In the genomic region with DNA sequence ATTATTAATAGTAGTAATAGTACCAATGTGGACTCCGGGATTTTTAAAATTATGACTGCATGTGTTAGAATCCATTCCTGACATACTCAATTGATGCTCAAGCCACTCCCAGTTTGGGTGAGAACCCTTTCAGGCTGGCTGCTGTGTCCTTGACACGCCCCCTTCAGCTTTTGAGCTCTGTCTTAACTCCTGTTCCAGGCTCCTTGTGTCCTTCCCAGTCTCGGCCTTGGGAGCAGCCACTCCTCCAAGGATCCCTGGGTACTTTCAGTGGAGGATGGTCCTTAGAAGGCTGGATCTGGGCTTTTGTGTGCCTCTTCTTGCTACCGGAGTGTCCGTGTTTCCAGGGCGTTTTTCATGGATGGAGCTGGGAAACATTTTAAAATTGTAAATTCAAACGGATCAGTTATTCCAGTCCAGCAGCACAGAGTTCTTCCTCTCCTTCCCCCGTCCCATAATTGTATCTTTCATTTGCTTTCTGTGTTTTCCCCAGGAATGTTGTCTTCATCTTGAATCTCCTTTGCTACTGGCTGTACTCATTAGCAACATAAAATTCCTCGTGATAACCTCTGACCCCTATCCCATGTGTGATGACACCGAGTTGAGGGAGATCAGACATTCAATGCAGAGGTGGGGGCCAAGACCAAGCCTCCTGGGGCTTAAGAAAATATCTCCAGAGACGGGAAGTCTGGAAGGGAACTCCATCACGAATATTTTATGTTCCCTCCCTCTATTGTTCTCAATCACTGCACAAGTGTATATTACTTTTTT, we compare ENCODE assay signal across 8 cellular contexts. TPM values are rescaled to one million over a fixed set of nuclear protein-coding genes. Genes with fewer than 3 reads are reported as not detected.
DNase-seq lines count a peak whose midpoint lies in the region; ATAC-seq, FAIRE-seq and TF ChIP-seq lines count a peak whose summit lies in the region.

No MANE protein-coding gene starts in this region.

- H3K9me3 ChIP-seq in A549 (no peaks in the 10 kb centered on the region), HUES48 (ENCODE audit: control insufficient read depth, insufficient read depth, low read length) (no peaks in the 10 kb centered on the region), mononuclear cell (ENCODE audit: low read depth, low read length) (no peaks in the 10 kb centered on the region)

- H3K27me3 ChIP-seq in HUES48 (ENCODE audit: control insufficient read depth, insufficient read depth, low read length) = no peaks in the 10 kb centered on the region
- no peaks in the 10 kb centered on the region for H3K27me3 ChIP-seq in brain microvascular endothelial cell (replicated peaks)
- H3K27me3 ChIP-seq in mononuclear cell (ENCODE audit: insufficient read depth, low read length) = no peaks in the 10 kb centered on the region

- TF ChIP-seq EP300 in A549 (IDR thresholded peaks at IDR 0.05) = no peak

- DNase-seq in A549 (ENCODE audit: low read depth in 1 of 2, low spot score in 1 of 2) (peak in 1 of 2 experiments; percentile 47), brain microvascular endothelial cell (no peak), 8988T (no peak)

- no peak for TF ChIP-seq CTCF in A549 (IDR thresholded peaks at IDR 0.05)
- TF ChIP-seq CTCF in brain microvascular endothelial cell (IDR thresholded peaks at IDR 0.05; ENCODE audit: low read depth, low read length, missing control alignments) = no peak

- no peak for TF ChIP-seq POLR2A in A549 (IDR thresholded peaks at IDR 0.05; ENCODE audit: low read length)

- H3K36me3 ChIP-seq in HUES48 (ENCODE audit: control insufficient read depth, insufficient read depth, low read length) = 0 out of 2 replicates have a peak, but pooled peaks cover 9% of the 10 kb centered on the region
- no peaks in the 10 kb centered on the region for H3K36me3 ChIP-seq in brain microvascular endothelial cell (replicated peaks)

- H3K9ac ChIP-seq in HUES48 (ENCODE audit: low read depth, low read length) = no peak overlapping the region

- H3K27ac ChIP-seq in A549 (peak overlapping the region; percentile 87 to 94; a peak in 5 of 6 replicates), HUES48 (ENCODE audit: low read depth, low read length) (no peak overlapping the region), brain microvascular endothelial cell (peak overlapping the region; percentile 29)

- no peak for TF ChIP-seq RAD21 in A549 (conservative IDR thresholded peaks at IDR 0.05 in 1 of 2, IDR thresholded peaks at IDR 0.05 in 1 of 2)

- CTCF ChIA-PET in A549 (lab: Yijun Ruan, JAX) = interaction anchor here (1.0 to 2.7 kb wide), 6 partner anchors 11 to 244 kb away, joined by 3 to 15 read pairs (median 6); a partner anchor contains a TSS

- in situ Hi-C loops in brain microvascular endothelial cell (cut with HindIII; ENCODE audit: low pct_ligation_motif_present, low sequenced_read_pairs) = no loop called here

- 75% methylated on average over 12 of the region's 12 CpGs for WGBS in A549 (ENCODE audit: missing lambda C conversion rate)

- POLR2A ChIA-PET in A549 (lab: Yijun Ruan, JAX) = interaction anchor here (0.8 to 1.7 kb wide), 7 partner anchors 9 to 350 kb away, joined by 3 to 25 read pairs (median 5); a partner anchor contains a TSS

- ATAC-seq in A549 = peak; percentile 14 to 30; a peak in 3 of 6 replicates
- no peak for ATAC-seq in GM18502 (IDR thresholded peaks at IDR 0.05; ENCODE audit: poor library complexity, unreplicated experiment)
- ATAC-seq in GM21447 (IDR thresholded peaks at IDR 0.05; ENCODE audit: unreplicated experiment) = no peak
- ATAC-seq in GM18861 (IDR thresholded peaks at IDR 0.05; ENCODE audit: unreplicated experiment) = no peak

- H3K4me3 ChIP-seq in A549 = peak overlapping the region; percentile 100
- H3K4me3 ChIP-seq in HUES48 (ENCODE audit: low read depth, low read length) = 0 out of 2 replicates have a peak overlapping the region, but pooled peaks have one; percentile 71
- H3K4me3 ChIP-seq in brain microvascular endothelial cell (ENCODE audit: low read depth, low read length) = peak overlapping the region; percentile 53
- H3K4me3 ChIP-seq in mononuclear cell (ENCODE audit: low read length) = peak overlapping the region; percentile 38

- peaks cover 16% of the 10 kb centered on the region; the same call in 2 of the 3 replicates for H3K4me1 ChIP-seq in A549
- H3K4me1 ChIP-seq in HUES48 (ENCODE audit: control insufficient read depth, insufficient read depth, low read length) = peaks cover 10% of the 10 kb centered on the region; the same call in 1 of the 2 replicates
- H3K4me1 ChIP-seq in mononuclear cell (ENCODE audit: insufficient read depth, low read length) = peaks cover 30% of the 10 kb centered on the region

- FAIRE-seq in A549 (lab: Jason Lieb, UNC) = no peak

- H3K4me2 ChIP-seq in A549 = peak overlapping the region; percentile 93

TF ChIP-seq in A549, 52 proteins besides CTCF, POLR2A, EP300 and RAD21:
- TF ChIP-seq EHF (CRISPR knock-in tag; IDR thresholded peaks at IDR 0.05) (no peak), FOSB (CRISPR knock-in tag; IDR thresholded peaks at IDR 0.05) (no peak), HOXA7 (CRISPR knock-in tag; IDR thresholded peaks at IDR 0.05) (no peak), RARB (CRISPR knock-in tag; IDR thresholded peaks at IDR 0.05) (no peak), JUN (IDR thresholded peaks at IDR 0.05) (no peak), HDAC2 (IDR thresholded peaks at IDR 0.05) (no peak)
- TF ChIP-seq, protein P1, sequence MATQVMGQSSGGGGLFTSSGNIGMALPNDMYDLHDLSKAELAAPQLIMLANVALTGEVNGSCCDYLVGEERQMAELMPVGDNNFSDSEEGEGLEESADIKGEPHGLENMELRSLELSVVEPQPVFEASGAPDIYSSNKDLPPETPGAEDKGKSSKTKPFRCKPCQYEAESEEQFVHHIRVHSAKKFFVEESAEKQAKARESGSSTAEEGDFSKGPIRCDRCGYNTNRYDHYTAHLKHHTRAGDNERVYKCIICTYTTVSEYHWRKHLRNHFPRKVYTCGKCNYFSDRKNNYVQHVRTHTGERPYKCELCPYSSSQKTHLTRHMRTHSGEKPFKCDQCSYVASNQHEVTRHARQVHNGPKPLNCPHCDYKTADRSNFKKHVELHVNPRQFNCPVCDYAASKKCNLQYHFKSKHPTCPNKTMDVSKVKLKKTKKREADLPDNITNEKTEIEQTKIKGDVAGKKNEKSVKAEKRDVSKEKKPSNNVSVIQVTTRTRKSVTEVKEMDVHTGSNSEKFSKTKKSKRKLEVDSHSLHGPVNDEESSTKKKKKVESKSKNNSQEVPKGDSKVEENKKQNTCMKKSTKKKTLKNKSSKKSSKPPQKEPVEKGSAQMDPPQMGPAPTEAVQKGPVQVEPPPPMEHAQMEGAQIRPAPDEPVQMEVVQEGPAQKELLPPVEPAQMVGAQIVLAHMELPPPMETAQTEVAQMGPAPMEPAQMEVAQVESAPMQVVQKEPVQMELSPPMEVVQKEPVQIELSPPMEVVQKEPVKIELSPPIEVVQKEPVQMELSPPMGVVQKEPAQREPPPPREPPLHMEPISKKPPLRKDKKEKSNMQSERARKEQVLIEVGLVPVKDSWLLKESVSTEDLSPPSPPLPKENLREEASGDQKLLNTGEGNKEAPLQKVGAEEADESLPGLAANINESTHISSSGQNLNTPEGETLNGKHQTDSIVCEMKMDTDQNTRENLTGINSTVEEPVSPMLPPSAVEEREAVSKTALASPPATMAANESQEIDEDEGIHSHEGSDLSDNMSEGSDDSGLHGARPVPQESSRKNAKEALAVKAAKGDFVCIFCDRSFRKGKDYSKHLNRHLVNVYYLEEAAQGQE (IDR thresholded peaks at IDR 0.05) = no peak
- TF ChIP-seq, protein P2, sequence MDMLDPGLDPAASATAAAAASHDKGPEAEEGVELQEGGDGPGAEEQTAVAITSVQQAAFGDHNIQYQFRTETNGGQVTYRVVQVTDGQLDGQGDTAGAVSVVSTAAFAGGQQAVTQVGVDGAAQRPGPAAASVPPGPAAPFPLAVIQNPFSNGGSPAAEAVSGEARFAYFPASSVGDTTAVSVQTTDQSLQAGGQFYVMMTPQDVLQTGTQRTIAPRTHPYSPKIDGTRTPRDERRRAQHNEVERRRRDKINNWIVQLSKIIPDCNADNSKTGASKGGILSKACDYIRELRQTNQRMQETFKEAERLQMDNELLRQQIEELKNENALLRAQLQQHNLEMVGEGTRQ (IDR thresholded peaks at IDR 0.05) = no peak
- TF ChIP-seq, protein P3, sequence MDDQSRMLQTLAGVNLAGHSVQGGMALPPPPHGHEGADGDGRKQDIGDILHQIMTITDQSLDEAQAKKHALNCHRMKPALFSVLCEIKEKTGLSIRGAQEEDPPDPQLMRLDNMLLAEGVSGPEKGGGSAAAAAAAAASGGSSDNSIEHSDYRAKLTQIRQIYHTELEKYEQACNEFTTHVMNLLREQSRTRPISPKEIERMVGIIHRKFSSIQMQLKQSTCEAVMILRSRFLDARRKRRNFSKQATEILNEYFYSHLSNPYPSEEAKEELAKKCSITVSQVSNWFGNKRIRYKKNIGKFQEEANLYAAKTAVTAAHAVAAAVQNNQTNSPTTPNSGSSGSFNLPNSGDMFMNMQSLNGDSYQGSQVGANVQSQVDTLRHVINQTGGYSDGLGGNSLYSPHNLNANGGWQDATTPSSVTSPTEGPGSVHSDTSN (IDR thresholded peaks at IDR 0.05) = no peak

RNA-seq across cellular contexts. Expression of a gene that starts 40.0 kb away (rescaled TPM):
- polyA plus RNA-seq in A549 (2011; rRNA removed) (139 and 151 TPM in 2 replicates), A549 (2017; fragmentation: RNase III; extraction: RNeasy Plus Mini Kit Qiagen cat#74134 plus additional on column Dnase treatment) (200 to 232 TPM (median 220 TPM) in 3 replicates)
- polyA plus RNA-seq in A549 (2012; cell fraction: cytosol; rRNA removed) = 236 and 256 TPM in 2 replicates
- polyA plus RNA-seq in A549 (2012; cell fraction: nucleus; rRNA removed) = 551 and 642 TPM in 2 replicates
- 127 and 177 TPM in 2 replicates for polyA minus RNA-seq in A549 (2011; rRNA and poly(A)+ RNA removed)
- 208 TPM for total RNA-seq in mononuclear cell

Comparison
In these comparisons a context has a peak if more than half of its experiments do, and no peak if none do; other contexts are left out.
1. ATAC-seq: peak in A549 (2 of 2); none in GM18502 (single experiment), GM21447 (single experiment) and GM18861 (single experiment).
2. H3K4me3 ChIP-seq: peak in every context shown above with its lines; median percentile 100 in A549; 71 in HUES48; 53 in brain microvascular endothelial cell; 38 in mononuclear cell.